In genomic region chr21:34794686-34795085, GRCh38 we compare ENCODE assay signal across 11 cellular contexts.
DNase-seq lines count a peak whose midpoint lies in the region; ATAC-seq and TF ChIP-seq lines count a peak whose summit lies in the region.
"Had no signal": no experiment of that assay in that cellular context is flagged by ENCODE, and none has a peak within 500 bp of the region (broad histone marks: within the 10 kb centered on the region; RNA-seq: fewer than 3 reads in every experiment).

No MANE protein-coding gene starts in this region.

- H3K4me1 ChIP-seq in esophagus (ENCODE audit: control insufficient read depth in 2 of 2, insufficient read depth in 2 of 2, low read length in 1 of 2) (peaks cover 0 to 6% of the 10 kb centered on the region in 2 donors), tibial nerve (peaks cover 0 to 32% (median 7%) of the 10 kb centered on the region in 4 donors)

- peaks cover 0 to 1% of the 10 kb centered on the region in 2 donors for H3K9me3 ChIP-seq in esophagus (ENCODE audit: control insufficient read depth in 2 of 2, insufficient read depth in 1 of 2, low read depth in 1 of 2, low read length in 1 of 2)
- H3K9me3 ChIP-seq in tibial nerve, result no peaks in the 10 kb centered on the region

- CTCF ChIA-PET in activated CD4-positive, alpha-beta T cell treated with anti-CD3 and anti-CD28 coated beads for 36 hours (lab: Charles Lee), result no interaction called here

- H3K36me3 Mint-ChIP-seq in activated CD4-positive, alpha-beta T cell treated with anti-CD3 and anti-CD28 coated beads for 36 hours (ENCODE audit: low read depth), result peaks cover 64% of the 10 kb centered on the region
- H3K36me3 Mint-ChIP-seq in naive thymus-derived CD8-positive, alpha-beta T cell, result peaks cover 12 to 80% (median 37%) of the 10 kb centered on the region in 3 donors

- no peak for ATAC-seq in activated CD4-positive, alpha-beta T cell treated with anti-CD3 and anti-CD28 coated beads for 36 hours
- ATAC-seq in naive thymus-derived CD8-positive, alpha-beta T cell, result no peak
- no peak for ATAC-seq in GM21360 (IDR thresholded peaks at IDR 0.05; ENCODE audit: unreplicated experiment)
- ATAC-seq in GM21576 (IDR thresholded peaks at IDR 0.05; ENCODE audit: unreplicated experiment), result no peak

- no peak for TF ChIP-seq EP300 in tibial nerve (IDR thresholded peaks at IDR 0.05)

- no peaks in the 10 kb centered on the region for H3K9me3 Mint-ChIP-seq in activated CD4-positive, alpha-beta T cell treated with anti-CD3 and anti-CD28 coated beads for 36 hours (ENCODE audit: low read depth)
- no peaks in the 10 kb centered on the region for H3K9me3 Mint-ChIP-seq in naive thymus-derived CD8-positive, alpha-beta T cell

- intact Hi-C loops in activated CD4-positive, alpha-beta T cell treated with anti-CD3 and anti-CD28 coated beads for 36 hours (cut with DNase I, micrococcal nuclease), result no loop called here

- WGBS in esophagus, 2 donors, result 70 to 72% methylated on average over 7 of the region's 7 CpGs
- WGBS in tibial nerve, 2 donors, result 88 to 94% methylated on average over 7 of the region's 7 CpGs

- H3K4me3 Mint-ChIP-seq in activated CD4-positive, alpha-beta T cell treated with anti-CD3 and anti-CD28 coated beads for 36 hours, result no peak overlapping the region
- H3K4me3 Mint-ChIP-seq in naive thymus-derived CD8-positive, alpha-beta T cell, result no peak overlapping the region

- TF ChIP-seq CTCF in tibial nerve (IDR thresholded peaks at IDR 0.05), result no peak

- peak overlapping the region; percentile 22 for H3K27ac Mint-ChIP-seq in activated CD4-positive, alpha-beta T cell treated with anti-CD3 and anti-CD28 coated beads for 36 hours
- peak overlapping the region in 9 of 10 donors; percentile 25 to 60 (median 43) for H3K27ac Mint-ChIP-seq in naive thymus-derived CD8-positive, alpha-beta T cell

- TF ChIP-seq POLR2A in tibial nerve (IDR thresholded peaks at IDR 0.05), result no peak

- peaks cover 2 to 15% of the 10 kb centered on the region in 2 donors for H3K36me3 ChIP-seq in esophagus (ENCODE audit: control insufficient read depth in 2 of 2, insufficient read depth in 2 of 2, low read length in 1 of 2)
- peaks cover 0 to 58% (median 0%) of the 10 kb centered on the region in 3 donors for H3K36me3 ChIP-seq in tibial nerve

- H3K27me3 Mint-ChIP-seq in activated CD4-positive, alpha-beta T cell treated with anti-CD3 and anti-CD28 coated beads for 36 hours, result no peaks in the 10 kb centered on the region
- H3K27me3 Mint-ChIP-seq in naive thymus-derived CD8-positive, alpha-beta T cell, result no peaks in the 10 kb centered on the region

- H3K27me3 ChIP-seq in esophagus (ENCODE audit: control insufficient read depth in 1 of 2, insufficient read depth in 2 of 2, low read length in 2 of 2) (no peaks in the 10 kb centered on the region), tibial nerve (no peaks in the 10 kb centered on the region)

- H3K4me3 ChIP-seq in esophagus (ENCODE audit: low read depth in 1 of 2, low read length in 2 of 2) (no peak overlapping the region), tibial nerve (no peak overlapping the region)

- H3K27ac ChIP-seq in esophagus (ENCODE audit: low read depth in 2 of 2, low read length in 1 of 2) (peak overlapping the region; percentile 67 to 71), tibial nerve (peak overlapping the region in 3 of 4 donors; percentile 37 to 76 (median 55))

- no peak for DNase-seq in activated CD4-positive, alpha-beta T cell treated with anti-CD3 and anti-CD28 coated beads for 36 hours
- no peak for DNase-seq in activated CD4-positive, alpha-beta T cell treated with anti-CD3 and anti-CD28 coated beads for 4 hours
- no peak for DNase-seq in naive thymus-derived CD8-positive, alpha-beta T cell
- no peak for DNase-seq in tibial nerve (ENCODE audit: low spot score in 2 of 2)
- DNase-seq in AG08396 (ENCODE audit: low spot score), result no peak
- DNase-seq: activated CD4-positive, CD25-positive, alpha-beta regulatory T cell treated with anti-CD3 and anti-CD28 coated beads, Interleukin-2, amount 50 U/mL, for 72 hours; head of caudate nucleus; substantia nigra had no signal

- H3K4me1 Mint-ChIP-seq in activated CD4-positive, alpha-beta T cell treated with anti-CD3 and anti-CD28 coated beads for 36 hours, result no peaks in the 10 kb centered on the region
- H3K4me1 Mint-ChIP-seq in naive thymus-derived CD8-positive, alpha-beta T cell, result peaks cover 0 to 3% (median 0%) of the 10 kb centered on the region in 4 donors

- POLR2A ChIA-PET in activated CD4-positive, alpha-beta T cell treated with anti-CD3 and anti-CD28 coated beads for 36 hours (lab: Charles Lee), result no interaction called here
- POLR2A ChIA-PET in naive thymus-derived CD8-positive, alpha-beta T cell (lab: Charles Lee), result no interaction called here
